ENCODE assay signal across 1 cellular context in genomic region chr6:26473758-26474438, GRCh38.
A peak's percentile ranks its signal among the peaks of the same experiment; 100 is the strongest.
TF ChIP-seq lines count a peak whose summit lies in the region.

No MANE protein-coding gene starts in this region.

TF ChIP-seq in K562, 482 proteins besides CTCF, POLR2A, EP300 and RAD21 (continued from another document and continues in another):
- peak; percentile 55; the same call in 1 of the 2 replicates for TF ChIP-seq HINFP (tag; conservative IDR thresholded peaks at IDR 0.05; ENCODE audit: low read depth)
- peak; percentile 37; the same call in 1 of the 2 replicates for TF ChIP-seq PHF8 (IDR thresholded peaks at IDR 0.05; ENCODE audit: borderline replicate concordance, low read length)
- no peak for TF ChIP-seq FOXP1 (CRISPR knock-in tag; IDR thresholded peaks at IDR 0.05)
- no peak for TF ChIP-seq E2F1 (CRISPR knock-in tag; IDR thresholded peaks at IDR 0.05)
- no peak for TF ChIP-seq MITF (IDR thresholded peaks at IDR 0.05)
- no peak for TF ChIP-seq ZNF224 (CRISPR knock-in tag; IDR thresholded peaks at IDR 0.05)
- TF ChIP-seq HNRNPK (IDR thresholded peaks at IDR 0.05; ENCODE audit: low read depth, low read length, poor library complexity, severe bottlenecking) = no peak
- TF ChIP-seq MEF2D (tag; conservative IDR thresholded peaks at IDR 0.05; ENCODE audit: low read depth) = no peak
- TF ChIP-seq BACH1 (tag; IDR thresholded peaks at IDR 0.05) = peak; percentile 64; the same call in 1 of the 2 replicates
- TF ChIP-seq NR2C1 (IDR thresholded peaks at IDR 0.05) = no peak
- no peak for TF ChIP-seq NR2C1 (tag; IDR thresholded peaks at IDR 0.05)
- TF ChIP-seq BHLHE40 (IDR thresholded peaks at IDR 0.05; ENCODE audit: low read length) = peak; percentile 56
- no peak for TF ChIP-seq ESRRB (CRISPR knock-in tag; IDR thresholded peaks at IDR 0.05; ENCODE audit: borderline replicate concordance)
- TF ChIP-seq RBM34 (IDR thresholded peaks at IDR 0.05; ENCODE audit: borderline replicate concordance, insufficient read depth, low read length) = no peak
- TF ChIP-seq GTF2E2 (tag; IDR thresholded peaks at IDR 0.05) = peak; percentile 61; the same call in 1 of the 2 replicates
- no peak for TF ChIP-seq ZNF232 (CRISPR knock-in tag; IDR thresholded peaks at IDR 0.05)
- no peak for TF ChIP-seq NR0B1 (IDR thresholded peaks at IDR 0.05; ENCODE audit: partially characterized antibody)
- no peak for TF ChIP-seq LEF1 (IDR thresholded peaks at IDR 0.05)
- no peak for TF ChIP-seq ZSCAN29 (IDR thresholded peaks at IDR 0.05)
- no peak for TF ChIP-seq MLLT1 (IDR thresholded peaks at IDR 0.05)
- TF ChIP-seq ZNF79 (CRISPR knock-in tag; IDR thresholded peaks at IDR 0.05; ENCODE audit: low read depth) = no peak
- TF ChIP-seq ZNF318 (IDR thresholded peaks at IDR 0.05; ENCODE audit: borderline replicate concordance in 1 of 2, low read depth in 1 of 2) = no peak; a peak in 1 of 4 replicates
- TF ChIP-seq ZNF717 (CRISPR knock-in tag; IDR thresholded peaks at IDR 0.05) = no peak
- no peak for TF ChIP-seq PTRF (tag; IDR thresholded peaks at IDR 0.05)
- TF ChIP-seq NR2C2 (CRISPR knock-in tag; IDR thresholded peaks at IDR 0.05) = no peak
- TF ChIP-seq NR2C2 (tag; IDR thresholded peaks at IDR 0.05) = peak; percentile 41; the same call in 1 of the 2 replicates
- no peak for TF ChIP-seq HNRNPLL (IDR thresholded peaks at IDR 0.05; ENCODE audit: low read depth, low read length, poor library complexity, severe bottlenecking)
- TF ChIP-seq FOXJ2 (tag; IDR thresholded peaks at IDR 0.05) = peak; percentile 76
- no peak; the same call in none of the 2 replicates for TF ChIP-seq MYBL2 (IDR thresholded peaks at IDR 0.05; ENCODE audit: low read depth)
- no peak for TF ChIP-seq MYBL2 (CRISPR knock-in tag; IDR thresholded peaks at IDR 0.05; ENCODE audit: borderline replicate concordance)
- no peak for TF ChIP-seq PHF21A (IDR thresholded peaks at IDR 0.05; ENCODE audit: borderline replicate concordance, low read depth)
- peak; percentile 45; the same call in 1 of the 2 replicates for TF ChIP-seq RBFOX2 (IDR thresholded peaks at IDR 0.05; ENCODE audit: low read depth, low read length)
- TF ChIP-seq CBFB (CRISPR knock-in tag; IDR thresholded peaks at IDR 0.05) = no peak
- no peak for TF ChIP-seq ZFP1 (CRISPR knock-in tag; IDR thresholded peaks at IDR 0.05)
- TF ChIP-seq ZBTB49 (CRISPR knock-in tag; IDR thresholded peaks at IDR 0.05; ENCODE audit: borderline replicate concordance) = no peak
- no peak for TF ChIP-seq MCM2 (IDR thresholded peaks at IDR 0.05; ENCODE audit: low read depth)
- no peak for TF ChIP-seq HOMEZ (CRISPR knock-in tag; IDR thresholded peaks at IDR 0.05)
- TF ChIP-seq ZNF445 (CRISPR knock-in tag; IDR thresholded peaks at IDR 0.05; ENCODE audit: low read depth) = no peak
- no peak for TF ChIP-seq CBFA2T3 (IDR thresholded peaks at IDR 0.05)
- no peak for TF ChIP-seq DNMT1 (IDR thresholded peaks at IDR 0.05)
- no peak for TF ChIP-seq GABPB2 (CRISPR knock-in tag; conservative IDR thresholded peaks at IDR 0.05)
